ENCODE assay signal across 20 cellular contexts in genomic region chr3:126896067-126896441, GRCh38.
DNase-seq lines count a peak whose midpoint lies in the region; ATAC-seq and TF ChIP-seq lines count a peak whose summit lies in the region.
"Had no signal": no experiment of that assay in that cellular context is flagged by ENCODE, and none has a peak within 500 bp of the region (broad histone marks: within the 10 kb centered on the region; RNA-seq: fewer than 3 reads in every experiment).

No MANE protein-coding gene starts in this region.

- no peaks in the 10 kb centered on the region for H3K36me3 ChIP-seq in PC-9 (ENCODE audit: low read depth)
- H3K36me3 ChIP-seq in osteoblast (ENCODE audit: insufficient read depth, low read length): no peaks in the 10 kb centered on the region
- H3K36me3 ChIP-seq: MG63 had no signal

- peaks cover 1% of the 10 kb centered on the region for H3K36me3 Mint-ChIP-seq in chondrocyte (ENCODE audit: low read depth)
- H3K36me3 Mint-ChIP-seq: CD14-positive monocyte had no signal

- DNase-seq in PC-9 (no peak), chondrocyte (ENCODE audit: low spot score) (no peak), osteoblast (ENCODE audit: insufficient read length, low spot score, missing footprints) (peak; percentile 65), NCI-H1092 (lab: John Stamatoyannopoulos, UW) (no peak), NCI-H187 treated with DMSO at 0.1 percent for 48 hours (lab: John Stamatoyannopoulos, UW) (no peak)
- DNase-seq in activated T-cell treated with anti-CD3 and anti-CD28 coated beads, Interleukin-2, amount 50 U/mL, for 1 hour: no peak
- DNase-seq: H7, Kasumi-1, MG63, NCI-H1092 treated with DMSO at 0.1 percent for 48 hours, NCI-H2107, NCI-H2227 treated with DMSO at 0.1 percent for 48 hours, NCI-H524 treated with DMSO at 0.1 percent for 48 hours had no signal

- H3K9me3 Mint-ChIP-seq in chondrocyte (ENCODE audit: low read depth): no peaks in the 10 kb centered on the region
- H3K9me3 Mint-ChIP-seq: HFFc6, IgD-negative memory B cell had no signal

- H3K4me3 ChIP-seq in PC-9 (no peak overlapping the region), osteoblast (ENCODE audit: insufficient read depth, low read length) (no peak overlapping the region)
- H3K4me3 ChIP-seq: MG63, SK-N-MC had no signal

- H3K9me3 ChIP-seq in PC-9 (ENCODE audit: insufficient read depth, low read depth): no peaks in the 10 kb centered on the region
- H3K9me3 ChIP-seq in osteoblast (ENCODE audit: low read depth, low read length): no peaks in the 10 kb centered on the region
- H3K9me3 ChIP-seq: MG63 had no signal

- H3K27me3 Mint-ChIP-seq in chondrocyte (ENCODE audit: low read depth): no peaks in the 10 kb centered on the region

- intact Hi-C loops in PC-9 (cut with micrococcal nuclease; ENCODE audit: unreplicated experiment): no loop called here

- H3K27ac Mint-ChIP-seq in chondrocyte (ENCODE audit: unreplicated experiment): peak overlapping the region; percentile 89
- H3K27ac Mint-ChIP-seq: CD14-positive monocyte, HFFc6, IgD-negative memory B cell had no signal

- H3K27me3 ChIP-seq in PC-9 (ENCODE audit: insufficient read depth, low read depth): no peaks in the 10 kb centered on the region
- H3K27me3 ChIP-seq in osteoblast (ENCODE audit: insufficient read depth, low read length): no peaks in the 10 kb centered on the region
- H3K27me3 ChIP-seq: MG63 had no signal

- no TSS peak for BruUV-seq in PC-9 (replicated peaks; lab: Mats Ljungman, UMichigan)

- H3K27ac ChIP-seq in PC-9 (peak overlapping the region; percentile 31), osteoblast (ENCODE audit: low read depth, low read length) (peak overlapping the region; percentile 67)
- H3K27ac ChIP-seq: SK-N-MC had no signal

- H3K4me2 ChIP-seq in PC-9: peak overlapping the region; percentile 53
- peak overlapping the region; percentile 44 for H3K4me2 ChIP-seq in osteoblast (ENCODE audit: insufficient read depth, low read length)

- TF ChIP-seq CTCF in PC-9 (conservative IDR thresholded peaks at IDR 0.05) (no peak), chondrocyte (IDR thresholded peaks at IDR 0.05) (no peak), osteoblast (IDR thresholded peaks at IDR 0.05; ENCODE audit: extremely low read depth, low read depth, low read length) (no peak)

- CTCF ChIA-PET in PC-9 (lab: Charles Lee): interaction anchor here (1.0 kb wide), 1 partner anchor 38 kb away, joined by 3 read pairs; no protein-coding TSS in a partner anchor

- no peak for ATAC-seq in GM18907 (IDR thresholded peaks at IDR 0.05; ENCODE audit: unreplicated experiment)
- ATAC-seq: Panc1, Right ventricle myocardium inferior had no signal

- H2AFZ ChIP-seq in PC-9 (no peak overlapping the region), osteoblast (ENCODE audit: low read length) (no peak overlapping the region)

- no peak overlapping the region for H3K4me3 Mint-ChIP-seq in chondrocyte (ENCODE audit: unreplicated experiment)
- H3K4me3 Mint-ChIP-seq: HFFc6, IgD-negative memory B cell had no signal

- H3K79me2 ChIP-seq in PC-9 (ENCODE audit: low read depth) (no peaks in the 10 kb centered on the region), osteoblast (ENCODE audit: insufficient read depth, low read length) (no peaks in the 10 kb centered on the region)

- H4K20me1 ChIP-seq in PC-9 (ENCODE audit: insufficient read depth) (no peaks in the 10 kb centered on the region), osteoblast (ENCODE audit: insufficient read depth, low read length) (peaks cover 2% of the 10 kb centered on the region)

- POLR2A ChIA-PET in PC-9 (lab: Charles Lee; ENCODE audit: unreplicated experiment): no interaction called here

- H3K9me2 ChIP-seq in PC-9 (ENCODE audit: insufficient read depth): no peaks in the 10 kb centered on the region

- H3K4me1 ChIP-seq in PC-9 (replicated peaks; ENCODE audit: insufficient read depth) (peaks cover 48% of the 10 kb centered on the region), osteoblast (ENCODE audit: insufficient read depth, low read length) (peaks cover 18% of the 10 kb centered on the region)

- H3F3A ChIP-seq in PC-9 (ENCODE audit: insufficient read depth, low read depth): peaks cover 22% of the 10 kb centered on the region

- peaks cover 41% of the 10 kb centered on the region for H3K4me1 Mint-ChIP-seq in chondrocyte (ENCODE audit: low read depth)
- H3K4me1 Mint-ChIP-seq: CD14-positive monocyte, IgD-negative memory B cell had no signal
